In genomic region chr14:31457665-31458659, GRCh38 we compare ENCODE assay signal across 8 cellular contexts. TPM values are rescaled to one million over a fixed set of nuclear protein-coding genes. Genes with fewer than 3 reads are reported as not detected.
DNase-seq lines count a peak whose midpoint lies in the region; ATAC-seq, FAIRE-seq and TF ChIP-seq lines count a peak whose summit lies in the region.

No MANE protein-coding gene starts in this region.

- H3K4me3 ChIP-seq in OCI-LY3 (ENCODE audit: low read length) (peak overlapping the region; percentile 91), endothelial cell of umbilical vein (replicated peaks in 1 of 3; ENCODE audit: insufficient read depth in 1 of 3, low read depth in 1 of 3, low read length in 3 of 3) (peak overlapping the region in 1 of 3 experiments; percentile 24), psoas muscle (peak overlapping the region; percentile 90)

- TF ChIP-seq POLR2A in endothelial cell of umbilical vein (IDR thresholded peaks at IDR 0.05; ENCODE audit: low read depth, low read length), result no peak

- CTCF ChIA-PET in endothelial cell of umbilical vein (lab: Charles Lee), result interaction anchor here (0.6 to 1.6 kb wide), 6 partner anchors 10 to 797 kb away, joined by 3 to 7 read pairs (median 4); partner anchors contain the start of gene ARHGAP5

- TF ChIP-seq CTCF in OCI-LY3 (IDR thresholded peaks at IDR 0.05; ENCODE audit: low read depth, low read length) (no peak), endothelial cell of umbilical vein (IDR thresholded peaks at IDR 0.05; ENCODE audit: extremely low read depth in 1 of 2, insufficient read depth in 1 of 2, low read depth in 1 of 2, low read length in 2 of 2) (no peak), psoas muscle (IDR thresholded peaks at IDR 0.05) (no peak)

- WGBS in psoas muscle, 3 donors, result 51 to 58% (median 54%) methylated on average over 11 of the region's 11 CpGs

- no peak for FAIRE-seq in endothelial cell of umbilical vein (lab: Jason Lieb, UNC)

- H3K9ac ChIP-seq in OCI-LY3 (ENCODE audit: low read length), result peak overlapping the region; percentile 72
- H3K9ac ChIP-seq in endothelial cell of umbilical vein (replicated peaks; ENCODE audit: extremely low read depth, insufficient read depth, low read length), result peak overlapping the region; percentile 76

- DNase-seq in DMS53 (lab: John Stamatoyannopoulos, UW) (peak; percentile 36), DMS53 treated with DMSO at 0.1 percent for 48 hours (lab: John Stamatoyannopoulos, UW; ENCODE audit: unreplicated experiment) (no peak), endothelial cell of umbilical vein (ENCODE audit: low read depth, low spot score) (no peak), psoas muscle (no peak), CD1c-positive myeloid dendritic cell (ENCODE audit: extremely low spot score) (no peak), activated gamma-delta T cell treated with Interleukin-2 at 50 U/mL for 16 hours (no peak)

- no peaks in the 10 kb centered on the region for H3K9me3 ChIP-seq in OCI-LY3 (ENCODE audit: insufficient read depth, low read length)
- no peaks in the 10 kb centered on the region for H3K9me3 ChIP-seq in endothelial cell of umbilical vein (replicated peaks; ENCODE audit: control insufficient read depth, insufficient read depth, low read length)
- no peaks in the 10 kb centered on the region for H3K9me3 ChIP-seq in psoas muscle

- peak overlapping the region; percentile 8; the same call in 1 of the 2 replicates for H3K27ac ChIP-seq in OCI-LY3 (ENCODE audit: low read length)
- no peak overlapping the region for H3K27ac ChIP-seq in endothelial cell of umbilical vein (ENCODE audit: insufficient read depth, low read depth, low read length)
- peak overlapping the region; percentile 94 for H3K27ac ChIP-seq in psoas muscle

- H3K9me1 ChIP-seq in endothelial cell of umbilical vein (replicated peaks; ENCODE audit: control insufficient read depth, extremely low read depth, insufficient read depth, low read length), result no peaks in the 10 kb centered on the region

- no TSS peak for BruUV-seq in endothelial cell of umbilical vein (replicated peaks; lab: Mats Ljungman, UMichigan)

- intact Hi-C loops in endothelial cell of umbilical vein (cut with micrococcal nuclease) (loop anchor here (1.0 to 5.0 kb wide), 6 partner anchors 38 to 797 kb away; partner anchors contain the start of genes HEATR5A, NUBPL, RNU6-7 and RNU6-8), psoas muscle (cut with DNase I) (loop anchor here (5.0 kb wide), 2 partner anchors 41 to 104 kb away; partner anchors contain the start of gene NUBPL (in 1 of the 2))

- H3K4me1 ChIP-seq in OCI-LY3 (ENCODE audit: low read length) (peaks cover 10% of the 10 kb centered on the region), endothelial cell of umbilical vein (ENCODE audit: control insufficient read depth, extremely low read depth, insufficient read depth, low read length) (peaks cover 2% of the 10 kb centered on the region), psoas muscle (peaks cover 11% of the 10 kb centered on the region)

- POLR2A ChIA-PET in endothelial cell of umbilical vein (lab: Charles Lee), result interaction anchor here (1.3 kb wide), 1 partner anchor 37 kb away, joined by 15 read pairs; the partner anchor contains the start of gene HEATR5A

- H3K36me3 ChIP-seq in OCI-LY3 (replicated peaks; ENCODE audit: low read depth, low read length) (no peaks in the 10 kb centered on the region), endothelial cell of umbilical vein (ENCODE audit: control insufficient read depth in 2 of 2, extremely low read depth in 1 of 2, insufficient read depth in 2 of 2, low read length in 2 of 2) (peaks cover 0 to 1% of the 10 kb centered on the region in 2 experiments), psoas muscle (ENCODE audit: insufficient read depth in 1 of 2, low read depth in 1 of 2) (peaks cover 0 to 5% of the 10 kb centered on the region in 2 donors)

- H3K79me2 ChIP-seq in OCI-LY3 (ENCODE audit: low read length) (peaks cover 25% of the 10 kb centered on the region), endothelial cell of umbilical vein (ENCODE audit: control insufficient read depth, insufficient read depth, low read length) (peaks cover 3% of the 10 kb centered on the region)

- ATAC-seq in psoas muscle (no peak), GM21423 (IDR thresholded peaks at IDR 0.05; ENCODE audit: unreplicated experiment) (no peak)

- H3K4me2 ChIP-seq in OCI-LY3 (ENCODE audit: low read length) (peak overlapping the region; percentile 71), endothelial cell of umbilical vein (ENCODE audit: insufficient read depth, low read length) (peak overlapping the region; percentile 75)

- H4K20me1 ChIP-seq in OCI-LY3 (ENCODE audit: insufficient read depth, low read length) (no peaks in the 10 kb centered on the region), endothelial cell of umbilical vein (replicated peaks; ENCODE audit: control insufficient read depth, extremely low read depth, insufficient read depth, low read length) (no peaks in the 10 kb centered on the region)

- dilution Hi-C loops in endothelial cell of umbilical vein (cut with MboI; ENCODE audit: extremely low pct_ligation_motif_present, low sequenced_read_pairs), result no loop called here

- H3K27me3 ChIP-seq in OCI-LY3 (ENCODE audit: low read depth, low read length), result no peaks in the 10 kb centered on the region
- no peaks in the 10 kb centered on the region for H3K27me3 ChIP-seq in endothelial cell of umbilical vein (ENCODE audit: control insufficient read depth in 2 of 2, insufficient read depth in 2 of 2, low read length in 2 of 2)
- H3K27me3 ChIP-seq in psoas muscle (ENCODE audit: insufficient read depth in 3 of 3, low read length in 2 of 3), result no peaks in the 10 kb centered on the region

- peak overlapping the region; percentile 88 for H2AFZ ChIP-seq in OCI-LY3 (ENCODE audit: low read depth, low read length)
- H2AFZ ChIP-seq in endothelial cell of umbilical vein (ENCODE audit: low read depth, low read length), result peak overlapping the region; percentile 6

TF ChIP-seq in endothelial cell of umbilical vein, 7 proteins besides CTCF, POLR2A, EP300 and RAD21:
- TF ChIP-seq FOS (IDR thresholded peaks at IDR 0.05; ENCODE audit: borderline replicate concordance, insufficient read depth, low read length) (no peak), JUN (IDR thresholded peaks at IDR 0.05; ENCODE audit: borderline replicate concordance, insufficient read depth, insufficient read length, low read depth) (no peak), MYC (IDR thresholded peaks at IDR 0.05; ENCODE audit: low read depth, low read length) (no peak), GATA2 (IDR thresholded peaks at IDR 0.05; ENCODE audit: insufficient read depth, insufficient read length, low read depth, low read length) (no peak), EZH2 (IDR thresholded peaks at IDR 0.05; ENCODE audit: borderline replicate concordance, low read depth, low read length, severe bottlenecking) (no peak), POLR2AphosphoS5 (IDR thresholded peaks at IDR 0.05; ENCODE audit: insufficient read depth, low read depth, low read length) (no peak)
- TF ChIP-seq, protein P1, sequence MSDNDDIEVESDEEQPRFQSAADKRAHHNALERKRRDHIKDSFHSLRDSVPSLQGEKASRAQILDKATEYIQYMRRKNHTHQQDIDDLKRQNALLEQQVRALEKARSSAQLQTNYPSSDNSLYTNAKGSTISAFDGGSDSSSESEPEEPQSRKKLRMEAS (IDR thresholded peaks at IDR 0.05; ENCODE audit: insufficient read depth, insufficient read length), result no peak
TF ChIP-seq in endothelial cell of umbilical vein: peak in this region for 0.

RNA-seq across cellular contexts. Expression of gene DTD2, which starts 0.7 kb away (rescaled TPM):
- total RNA-seq in endothelial cell of umbilical vein (10.8 and 14.4 TPM in 2 replicates), psoas muscle (1 to 10 TPM; 2.1 to 4.2 (median 3.3) TPM)
- polyA plus RNA-seq in endothelial cell of umbilical vein (9.2 and 10.1 TPM in 2 replicates), psoas muscle (1 to 10 TPM; 6.6 to 9.5 (median 6.6) TPM)
- polyA plus RNA-seq in endothelial cell of umbilical vein (2011; cell fraction: cytosol; rRNA removed), result 10.4 and 10.7 TPM in 2 replicates
- 4.4 and 7.0 TPM in 2 replicates for polyA plus RNA-seq in endothelial cell of umbilical vein (2011; cell fraction: nucleus; rRNA removed)
- 6.1 and 10.7 TPM in 2 replicates for polyA plus RNA-seq in endothelial cell of umbilical vein (2012)
- polyA minus RNA-seq in endothelial cell of umbilical vein, result 6.5 and 8.6 TPM in 2 replicates
- polyA minus RNA-seq in endothelial cell of umbilical vein (2011; cell fraction: cytosol; rRNA and poly(A)+ RNA removed), result 13.0 TPM
- polyA minus RNA-seq in endothelial cell of umbilical vein (2011; cell fraction: nucleus; rRNA and poly(A)+ RNA removed), result 4.0 and 4.4 TPM in 2 replicates

RNA-seq across cellular contexts. Expression of gene GPR33, which starts 29.9 kb away (rescaled TPM):
- total RNA-seq in endothelial cell of umbilical vein (not detected in 2 replicates), psoas muscle (not detected)
- polyA plus RNA-seq in endothelial cell of umbilical vein (not detected in 2 replicates), psoas muscle (not detected)
- not detected in 2 replicates for polyA plus RNA-seq in endothelial cell of umbilical vein (2011; cell fraction: cytosol; rRNA removed)
- polyA plus RNA-seq in endothelial cell of umbilical vein (2011; cell fraction: nucleus; rRNA removed), result not detected in 2 replicates
- not detected in 2 replicates for polyA plus RNA-seq in endothelial cell of umbilical vein (2012)
- polyA minus RNA-seq in endothelial cell of umbilical vein, result not detected in 2 replicates
- polyA minus RNA-seq in endothelial cell of umbilical vein (2011; cell fraction: cytosol; rRNA and poly(A)+ RNA removed), result not detected
- polyA minus RNA-seq in endothelial cell of umbilical vein (2011; cell fraction: nucleus; rRNA and poly(A)+ RNA removed), result not detected in 2 replicates

RNA-seq across cellular contexts. Expression of gene HEATR5A, which starts 37.6 kb away (rescaled TPM):
- 37.0 and 45.3 TPM in 2 replicates for total RNA-seq in endothelial cell of umbilical vein
- polyA plus RNA-seq in endothelial cell of umbilical vein, result 9.8 and 12.6 TPM in 2 replicates
- 10.6 and 13.0 TPM in 2 replicates for polyA plus RNA-seq in endothelial cell of umbilical vein (2011; cell fraction: cytosol; rRNA removed)
- polyA plus RNA-seq in endothelial cell of umbilical vein (2011; cell fraction: nucleus; rRNA removed), result 18.3 and 19.8 TPM in 2 replicates
- polyA plus RNA-seq in endothelial cell of umbilical vein (2012), result 21.9 and 29.4 TPM in 2 replicates
- polyA minus RNA-seq in endothelial cell of umbilical vein, result 64.2 and 68.6 TPM in 2 replicates
- 58.9 TPM for polyA minus RNA-seq in endothelial cell of umbilical vein (2011; cell fraction: cytosol; rRNA and poly(A)+ RNA removed)
- polyA minus RNA-seq in endothelial cell of umbilical vein (2011; cell fraction: nucleus; rRNA and poly(A)+ RNA removed), result 35.2 and 50.3 TPM in 2 replicates
- 10 to 100 TPM; 21.5 to 40.4 (median 29.9) TPM for total RNA-seq in psoas muscle
- polyA plus RNA-seq in psoas muscle, result 10 to 100 TPM; 10.2 to 19.5 (median 16.3) TPM
